16 cellular contexts compared by ENCODE assay signal in genomic region chr16:67116388-67117311, GRCh38. TPM values are rescaled to one million over a fixed set of nuclear protein-coding genes. Genes with fewer than 3 reads are reported as not detected.
DNase-seq lines count a peak whose midpoint lies in the region; ATAC-seq, FAIRE-seq and TF ChIP-seq lines count a peak whose summit lies in the region.
"Had no signal": no experiment of that assay in that cellular context is flagged by ENCODE, and none has a peak within 500 bp of the region (broad histone marks: within the 10 kb centered on the region; RNA-seq: fewer than 3 reads in every experiment).

No MANE protein-coding gene starts in this region.

- TF ChIP-seq RAD21 in K562 (CRISPR knock-in tag; conservative IDR thresholded peaks at IDR 0.05 in 1 of 2, IDR thresholded peaks at IDR 0.05 in 1 of 2): no peak

- H3K4me1 ChIP-seq in K562 (replicated peaks in 1 of 2; ENCODE audit: control insufficient read depth in 2 of 2, insufficient read depth in 2 of 2, low read length in 2 of 2) (peaks cover 12 to 18% of the 10 kb centered on the region in 2 experiments; a peak in 3 of 5 replicates), upper lobe of left lung (peaks cover under 1 to 17% (median 5%) of the 10 kb centered on the region in 4 donors), Peyer's patch (peaks cover 0 to 12% (median under 1%) of the 10 kb centered on the region in 4 donors)
- H3K4me1 ChIP-seq: uterus had no signal

- DNase-seq in natural killer cell: no peak
- DNase-seq in natural killer cell treated with Interleukin-12 subunit alpha and Interleukin-12 subunit beta and Interleukin-15 and Interleukin-18, amount 100 ng/mL, for 72 hours (ENCODE audit: low spot score): no peak
- DNase-seq in K562 (ENCODE audit: extremely low read depth in 1 of 4, low spot score in 3 of 4): no peak
- DNase-seq in lung microvascular endothelial cell (ENCODE audit: low read depth in 2 of 2): peak; percentile 19 to 38
- DNase-seq in upper lobe of left lung: peak in 1 of 2 donors; percentile 30
- no peak for DNase-seq in Peyer's patch
- DNase-seq in GM19239 (ENCODE audit: insufficient read length, low spot score): no peak
- DNase-seq: activated CD8-positive, alpha-beta T cell treated with anti-CD3 and anti-CD28 coated beads for 36 hours; activated naive CD4-positive, alpha-beta T cell; left ventricle myocardium superior; occipital lobe; uterus had no signal

- H3K79me2 ChIP-seq in K562 (ENCODE audit: control insufficient read depth, insufficient read depth, low read length): peaks cover 49% of the 10 kb centered on the region

- no peak for TF ChIP-seq POLR2A in K562 (conservative IDR thresholded peaks at IDR 0.05)
- TF ChIP-seq POLR2A in upper lobe of left lung (IDR thresholded peaks at IDR 0.05): no peak
- TF ChIP-seq POLR2A in Peyer's patch (IDR thresholded peaks at IDR 0.05): no peak

- no peak overlapping the region for H2AFZ ChIP-seq in K562 (ENCODE audit: low read depth, low read length)

- H3K4me3 Mint-ChIP-seq in natural killer cell: no peak overlapping the region
- H3K4me3 Mint-ChIP-seq in natural killer cell treated with Interleukin-12 subunit alpha and Interleukin-12 subunit beta and Interleukin-15 and Interleukin-18, amount 100 ng/mL, for 72 hours: no peak overlapping the region
- H3K4me3 Mint-ChIP-seq: activated CD8-positive, alpha-beta T cell treated with anti-CD3 and anti-CD28 coated beads for 36 hours; T-helper 2 cell treated with Interferon-gamma antibody and Interleukin-4, amounts not matched to agents 5 μg/mL and 100 μg/mL, for 36 hours had no signal

- no peak for TF ChIP-seq CTCF in natural killer cell (IDR thresholded peaks at IDR 0.05)
- TF ChIP-seq CTCF in K562 (IDR thresholded peaks at IDR 0.05 in 2 of 3, conservative IDR thresholded peaks at IDR 0.05 in 1 of 3; ENCODE audit: insufficient read depth in 2 of 3, low read depth in 1 of 3, low read length in 3 of 3): no peak
- no peak for TF ChIP-seq CTCF in upper lobe of left lung (IDR thresholded peaks at IDR 0.05)
- TF ChIP-seq CTCF in Peyer's patch (IDR thresholded peaks at IDR 0.05): no peak

- TF ChIP-seq EP300 in K562 (IDR thresholded peaks at IDR 0.05; ENCODE audit: low read length) (no peak), upper lobe of left lung (IDR thresholded peaks at IDR 0.05) (no peak)

- H3K27ac Mint-ChIP-seq in natural killer cell: peak overlapping the region; percentile 17 to 41
- no peak overlapping the region for H3K27ac Mint-ChIP-seq in natural killer cell treated with Interleukin-12 subunit alpha and Interleukin-12 subunit beta and Interleukin-15 and Interleukin-18, amount 100 ng/mL, for 72 hours
- H3K27ac Mint-ChIP-seq: activated CD8-positive, alpha-beta T cell treated with anti-CD3 and anti-CD28 coated beads for 36 hours; T-helper 2 cell treated with Interferon-gamma antibody and Interleukin-4, amounts not matched to agents 5 μg/mL and 100 μg/mL, for 36 hours had no signal

- no peak for ATAC-seq in natural killer cell
- no peak for ATAC-seq in natural killer cell treated with Interleukin-12 subunit alpha and Interleukin-12 subunit beta and Interleukin-15 and Interleukin-18, amount 100 ng/mL, for 72 hours
- no peak for ATAC-seq in K562
- no peak for ATAC-seq in upper lobe of left lung (ENCODE audit: low FRiP score in 2 of 2)
- no peak for ATAC-seq in HG03095 (IDR thresholded peaks at IDR 0.05; ENCODE audit: unreplicated experiment)
- ATAC-seq: activated CD8-positive, alpha-beta T cell treated with anti-CD3 and anti-CD28 coated beads for 36 hours; left ventricle myocardium superior had no signal

- peaks cover 46% of the 10 kb centered on the region for H3K36me3 ChIP-seq in K562 (ENCODE audit: control insufficient read depth, insufficient read depth, low read length)
- H3K36me3 ChIP-seq in upper lobe of left lung: peaks cover 2 to 20% (median 15%) of the 10 kb centered on the region in 4 donors
- peaks cover 0 to 29% (median 0%) of the 10 kb centered on the region in 3 donors for H3K36me3 ChIP-seq in Peyer's patch
- H3K36me3 ChIP-seq: cardiac muscle cell, uterus had no signal

- POLR2A ChIA-PET in K562 (lab: Yijun Ruan, JAX): interaction anchor here (0.6 to 1.6 kb wide), 3 partner anchors 12 to 110 kb away, joined by 3 read pairs; no protein-coding TSS in a partner anchor

- H3K27me3 Mint-ChIP-seq in natural killer cell (ENCODE audit: low read depth in 2 of 2): no peaks in the 10 kb centered on the region
- H3K27me3 Mint-ChIP-seq in natural killer cell treated with Interleukin-12 subunit alpha and Interleukin-12 subunit beta and Interleukin-15 and Interleukin-18, amount 100 ng/mL, for 72 hours: no peaks in the 10 kb centered on the region
- H3K27me3 Mint-ChIP-seq: activated CD8-positive, alpha-beta T cell treated with anti-CD3 and anti-CD28 coated beads for 36 hours had no signal

- H3K9me3 ChIP-seq in K562 (replicated peaks; ENCODE audit: control insufficient read depth, insufficient read depth, low read depth, low read length): no peaks in the 10 kb centered on the region
- no peaks in the 10 kb centered on the region for H3K9me3 ChIP-seq in upper lobe of left lung
- no peaks in the 10 kb centered on the region for H3K9me3 ChIP-seq in Peyer's patch
- H3K9me3 ChIP-seq: uterus had no signal

- in situ Hi-C loops in K562 (cut with MboI): no loop called here

- no TSS peak for BruUV-seq in K562 (replicated peaks; lab: Mats Ljungman, UMichigan)

- intact Hi-C loops in natural killer cell (cut with micrococcal nuclease): no loop called here
- intact Hi-C loops in K562 (cut with micrococcal nuclease): no loop called here

- H3K27me3 ChIP-seq in K562 (ENCODE audit: control insufficient read depth in 2 of 2, insufficient read depth in 2 of 2, low read length in 2 of 2) (no peaks in the 10 kb centered on the region), upper lobe of left lung (no peaks in the 10 kb centered on the region), Peyer's patch (no peaks in the 10 kb centered on the region)
- H3K27me3 ChIP-seq: cardiac muscle cell, uterus had no signal

- CTCF ChIA-PET in K562 (lab: Yijun Ruan, JAX; ENCODE audit: low intra/inter-chr PET ratio): no interaction called here

- peaks cover 13 to 26% of the 10 kb centered on the region in 2 donors for H3K4me1 Mint-ChIP-seq in natural killer cell
- H3K4me1 Mint-ChIP-seq in natural killer cell treated with Interleukin-12 subunit alpha and Interleukin-12 subunit beta and Interleukin-15 and Interleukin-18, amount 100 ng/mL, for 72 hours (ENCODE audit: low read depth in 2 of 2): peaks cover 11 to 24% of the 10 kb centered on the region in 2 donors

- FAIRE-seq in K562 (lab: Jason Lieb, UNC) (no peak), GM19239 (lab: Jason Lieb, UNC) (no peak)

- H3K9me1 ChIP-seq in K562 (ENCODE audit: control insufficient read depth, insufficient read depth, low read length): no peaks in the 10 kb centered on the region

- no peak overlapping the region; the same call in 2 of the 3 replicates for H3K27ac ChIP-seq in K562 (ENCODE audit: extremely low read depth, low read depth, low read length)
- peak overlapping the region; percentile 15 to 63 (median 32) for H3K27ac ChIP-seq in upper lobe of left lung
- H3K27ac ChIP-seq in Peyer's patch: no peak overlapping the region
- H3K27ac ChIP-seq: cardiac muscle cell, epithelial cell of prostate, uterus had no signal

- H3K36me3 Mint-ChIP-seq in natural killer cell: no peaks in the 10 kb centered on the region
- H3K36me3 Mint-ChIP-seq in natural killer cell treated with Interleukin-12 subunit alpha and Interleukin-12 subunit beta and Interleukin-15 and Interleukin-18, amount 100 ng/mL, for 72 hours: peaks cover 5% of the 10 kb centered on the region

- no peak overlapping the region for H3K9ac ChIP-seq in K562 (ENCODE audit: insufficient read depth in 1 of 2, low read depth in 2 of 2, low read length in 2 of 2)

- peaks cover 3% of the 10 kb centered on the region; the same call in 1 of the 2 replicates for H4K20me1 ChIP-seq in K562 (replicated peaks; ENCODE audit: control insufficient read depth, insufficient read depth, low read length)

- 92% methylated on average over 9 of the region's 13 CpGs for WGBS in K562 (ENCODE audit: insufficient coverage, low coverage, missing lambda C conversion rate)
- 68 to 76% methylated on average over 13 of the region's 13 CpGs for WGBS in upper lobe of left lung, 2 donors

- no peaks in the 10 kb centered on the region for H3K9me3 Mint-ChIP-seq in natural killer cell
- no peaks in the 10 kb centered on the region for H3K9me3 Mint-ChIP-seq in natural killer cell treated with Interleukin-12 subunit alpha and Interleukin-12 subunit beta and Interleukin-15 and Interleukin-18, amount 100 ng/mL, for 72 hours
- H3K9me3 Mint-ChIP-seq: activated CD8-positive, alpha-beta T cell treated with anti-CD3 and anti-CD28 coated beads for 36 hours; T-helper 2 cell treated with Interferon-gamma antibody and Interleukin-4, amounts not matched to agents 5 μg/mL and 100 μg/mL, for 36 hours had no signal

- no peak overlapping the region for H3K4me2 ChIP-seq in K562 (ENCODE audit: insufficient read depth, low read length)

- H3K4me3 ChIP-seq in K562 (no peak overlapping the region), upper lobe of left lung (no peak overlapping the region), Peyer's patch (no peak overlapping the region)
- H3K4me3 ChIP-seq: cardiac muscle cell, uterus had no signal

RNA-seq across cellular contexts. Expression of gene PHAF1, which starts 6.9 kb away (rescaled TPM):
- total RNA-seq in natural killer cell: 10 to 100 TPM; 17.0 to 22.4 (median 22.0) TPM
- total RNA-seq in natural killer cell treated with Interleukin-12 subunit alpha and Interleukin-12 subunit beta and Interleukin-15 and Interleukin-18, amount 100 ng/mL, for 72 hours: 10 to 100 TPM; 14.3 to 26.7 TPM
- 97.0 and 121 TPM in 2 replicates for total RNA-seq in K562 (2011; cell fraction: chromatin; rRNA removed; ENCODE audit: low replicate concordance)
- 54.0 and 57.9 TPM in 2 replicates for total RNA-seq in K562 (2011; cell fraction: nucleolus; rRNA removed)
- 82.9 and 126 TPM in 2 replicates for total RNA-seq in K562 (2011; cell fraction: nucleoplasm; rRNA removed)
- total RNA-seq in K562 (2014; rRNA removed): 13.8 and 19.7 TPM in 2 replicates
- 12.9 and 13.5 TPM in 2 replicates for total RNA-seq in K562 (2014; rRNA removed; fragmentation: Illumina TruSeq; extraction: Trizol)
- 13.1 and 15.7 TPM in 2 replicates for total RNA-seq in K562 (2015; rRNA removed; fragmentation: Illumina TruSeq; extraction: Trizol)
- 13.8 and 14.1 TPM in 2 replicates for total RNA-seq in K562 (2021)
- 25.4 and 30.6 TPM in 2 replicates for polyA plus RNA-seq in K562 (2011; rRNA removed)
- 17.8 and 22.0 TPM in 2 replicates for polyA plus RNA-seq in K562 (2011; cell fraction: cytosol; rRNA removed)
- polyA plus RNA-seq in K562 (2011; cell fraction: nucleus; rRNA removed): 54.6 and 63.5 TPM in 2 replicates
- polyA plus RNA-seq in K562 (2012): 10.0 and 12.1 TPM in 2 replicates
- polyA plus RNA-seq in K562 (2014; fragmentation: Illumina TruSeq; extraction: Trizol): 14.9 and 19.6 TPM in 2 replicates
- 1 to 10 TPM; 5.1 to 7.6 TPM for polyA plus RNA-seq in K562 (2014; fragmentation: Nextera tagmentation; extraction: Ambion mirVana)
- polyA plus RNA-seq in K562 (2014; rRNA removed): 11.3 and 15.0 TPM in 2 replicates
- polyA minus RNA-seq in K562 (2011; rRNA and poly(A)+ RNA removed): 33.5 and 33.7 TPM in 2 replicates
- polyA minus RNA-seq in K562 (2011; cell fraction: cytosol; rRNA and poly(A)+ RNA removed): 16.2 and 19.0 TPM in 2 replicates
- 21.9 and 37.4 TPM in 2 replicates for polyA minus RNA-seq in K562 (2011; cell fraction: nucleus; rRNA and poly(A)+ RNA removed)
- 7.2 and 12.7 TPM in 2 replicates for total RNA-seq in lung microvascular endothelial cell
- total RNA-seq in upper lobe of left lung: 10 to 100 TPM; 16.0 to 32.3 (median 21.9) TPM
- 10 to 100 TPM; 11.4 to 30.6 (median 20.4) TPM for total RNA-seq in Peyer's patch

RNA-seq across cellular contexts. Expression of gene B3GNT9, which starts 34.1 kb away (rescaled TPM):
- total RNA-seq in natural killer cell: 1 to 10 TPM in 2 of 3 donors, under 1 TPM in 1; 0.80 to 1.3 (median 1.0) TPM
- total RNA-seq in natural killer cell treated with Interleukin-12 subunit alpha and Interleukin-12 subunit beta and Interleukin-15 and Interleukin-18, amount 100 ng/mL, for 72 hours: 1 to 10 TPM; 3.3 to 3.8 TPM
- 3.8 and 8.9 TPM in 2 replicates for total RNA-seq in K562 (2011; cell fraction: chromatin; rRNA removed; ENCODE audit: low replicate concordance)
- total RNA-seq in K562 (2011; cell fraction: nucleolus; rRNA removed): 5.1 and 5.7 TPM in 2 replicates
- total RNA-seq in K562 (2011; cell fraction: nucleoplasm; rRNA removed): 3.6 and 4.6 TPM in 2 replicates
- total RNA-seq in K562 (2014; rRNA removed): 0.91 and 2.1 TPM in 2 replicates
- total RNA-seq in K562 (2014; rRNA removed; fragmentation: Illumina TruSeq; extraction: Trizol): 0.67 and 0.91 TPM in 2 replicates
- 1.1 TPM in 2 replicates for total RNA-seq in K562 (2015; rRNA removed; fragmentation: Illumina TruSeq; extraction: Trizol)
- total RNA-seq in K562 (2021): 1.5 and 1.8 TPM in 2 replicates
- polyA plus RNA-seq in K562 (2011; rRNA removed): 1.5 TPM in 2 replicates
- polyA plus RNA-seq in K562 (2011; cell fraction: cytosol; rRNA removed): 2.2 and 3.4 TPM in 2 replicates
- polyA plus RNA-seq in K562 (2011; cell fraction: nucleus; rRNA removed): 5.1 and 5.6 TPM in 2 replicates
- 1.1 and 3.5 TPM in 2 replicates for polyA plus RNA-seq in K562 (2012)
- polyA plus RNA-seq in K562 (2014; fragmentation: Illumina TruSeq; extraction: Trizol): 0.90 and 1.1 TPM in 2 replicates
- polyA plus RNA-seq in K562 (2014; fragmentation: Nextera tagmentation; extraction: Ambion mirVana): under 1 TPM in 1 of 2 experiments, not detected in 1; 0.01 TPM
- 1.6 TPM in 2 replicates for polyA plus RNA-seq in K562 (2014; rRNA removed)
- 0.72 and 1.4 TPM in 2 replicates for polyA minus RNA-seq in K562 (2011; rRNA and poly(A)+ RNA removed)
- 1.0 and 1.5 TPM in 2 replicates for polyA minus RNA-seq in K562 (2011; cell fraction: cytosol; rRNA and poly(A)+ RNA removed)
- 1.6 and 1.8 TPM in 2 replicates for polyA minus RNA-seq in K562 (2011; cell fraction: nucleus; rRNA and poly(A)+ RNA removed)
- 3.5 and 6.3 TPM in 2 replicates for total RNA-seq in lung microvascular endothelial cell
- total RNA-seq in upper lobe of left lung: 10 to 100 TPM in 5 of 6 donors, 1 to 10 TPM in 1; 6.3 to 20.8 (median 17.7) TPM
- total RNA-seq in Peyer's patch: 1 to 10 TPM; 2.5 to 4.0 (median 3.5) TPM

RNA-seq across cellular contexts. Expression of gene TRADD, which starts 43.1 kb away (rescaled TPM):
- total RNA-seq in natural killer cell (10 to 100 TPM; 15.2 to 27.5 (median 26.8) TPM), K562 (2014; rRNA removed) (11.9 and 18.0 TPM in 2 replicates), K562 (2014; rRNA removed; fragmentation: Illumina TruSeq; extraction: Trizol) (2.9 and 3.0 TPM in 2 replicates), K562 (2015; rRNA removed; fragmentation: Illumina TruSeq; extraction: Trizol) (5.4 and 5.6 TPM in 2 replicates), K562 (2021) (11.8 and 12.2 TPM in 2 replicates), lung microvascular endothelial cell (10.7 and 16.3 TPM in 2 replicates), upper lobe of left lung (10 to 100 TPM; 29.9 to 49.2 (median 35.6) TPM), Peyer's patch (10 to 100 TPM; 23.5 to 52.0 (median 32.0) TPM)
- total RNA-seq in natural killer cell treated with Interleukin-12 subunit alpha and Interleukin-12 subunit beta and Interleukin-15 and Interleukin-18, amount 100 ng/mL, for 72 hours: 10 to 100 TPM; 38.5 to 51.2 TPM
- 5.6 and 25.1 TPM in 2 replicates for total RNA-seq in K562 (2011; cell fraction: chromatin; rRNA removed; ENCODE audit: low replicate concordance)
- total RNA-seq in K562 (2011; cell fraction: nucleolus; rRNA removed): 16.8 and 18.2 TPM in 2 replicates
- total RNA-seq in K562 (2011; cell fraction: nucleoplasm; rRNA removed): 10.2 and 12.4 TPM in 2 replicates
- polyA plus RNA-seq in K562 (2011; rRNA removed) (8.3 and 8.8 TPM in 2 replicates), K562 (2014; fragmentation: Illumina TruSeq; extraction: Trizol) (3.0 and 5.2 TPM in 2 replicates), K562 (2014; fragmentation: Nextera tagmentation; extraction: Ambion mirVana) (1 to 10 TPM in 1 of 2 experiments, under 1 TPM in 1; 0.76 to 1.7 TPM), K562 (2014; rRNA removed) (14.6 and 17.1 TPM in 2 replicates)
- polyA plus RNA-seq in K562 (2011; cell fraction: cytosol; rRNA removed): 9.2 and 19.6 TPM in 2 replicates
- 21.1 and 36.4 TPM in 2 replicates for polyA plus RNA-seq in K562 (2011; cell fraction: nucleus; rRNA removed)
- polyA plus RNA-seq in K562 (2012): 13.6 and 18.6 TPM in 2 replicates
- 0.69 and 1.9 TPM in 2 replicates for polyA minus RNA-seq in K562 (2011; rRNA and poly(A)+ RNA removed)
- polyA minus RNA-seq in K562 (2011; cell fraction: cytosol; rRNA and poly(A)+ RNA removed): 4.7 and 4.9 TPM in 2 replicates
- polyA minus RNA-seq in K562 (2011; cell fraction: nucleus; rRNA and poly(A)+ RNA removed): 4.3 and 5.3 TPM in 2 replicates

RNA-seq across cellular contexts. Expression of gene FBXL8, which starts 43.1 kb away (rescaled TPM):
- 1 to 10 TPM; 5.2 to 8.3 (median 6.3) TPM for total RNA-seq in natural killer cell
- total RNA-seq in natural killer cell treated with Interleukin-12 subunit alpha and Interleukin-12 subunit beta and Interleukin-15 and Interleukin-18, amount 100 ng/mL, for 72 hours: 10 to 100 TPM; 15.3 to 16.8 TPM
- total RNA-seq in K562 (2011; cell fraction: chromatin; rRNA removed; ENCODE audit: low replicate concordance): 108 and 283 TPM in 2 replicates
- 168 and 184 TPM in 2 replicates for total RNA-seq in K562 (2011; cell fraction: nucleolus; rRNA removed)
- 119 and 131 TPM in 2 replicates for total RNA-seq in K562 (2011; cell fraction: nucleoplasm; rRNA removed)
- total RNA-seq in K562 (2014; rRNA removed): 12.5 and 14.5 TPM in 2 replicates
- 4.0 and 4.7 TPM in 2 replicates for total RNA-seq in K562 (2014; rRNA removed; fragmentation: Illumina TruSeq; extraction: Trizol)
- total RNA-seq in K562 (2015; rRNA removed; fragmentation: Illumina TruSeq; extraction: Trizol): 5.4 and 5.8 TPM in 2 replicates
- total RNA-seq in K562 (2021): 17.6 and 22.1 TPM in 2 replicates
- polyA plus RNA-seq in K562 (2011; rRNA removed): 10.9 and 18.2 TPM in 2 replicates
- polyA plus RNA-seq in K562 (2011; cell fraction: cytosol; rRNA removed): 11.7 and 21.7 TPM in 2 replicates
- 80.6 and 125 TPM in 2 replicates for polyA plus RNA-seq in K562 (2011; cell fraction: nucleus; rRNA removed)
- 12.5 and 25.8 TPM in 2 replicates for polyA plus RNA-seq in K562 (2012)
- polyA plus RNA-seq in K562 (2014; fragmentation: Illumina TruSeq; extraction: Trizol): 4.4 and 7.4 TPM in 2 replicates
- under 1 TPM in 1 of 2 experiments, not detected in 1; 0.08 TPM for polyA plus RNA-seq in K562 (2014; fragmentation: Nextera tagmentation; extraction: Ambion mirVana)
- polyA plus RNA-seq in K562 (2014; rRNA removed): 28.2 and 28.8 TPM in 2 replicates
- 2.8 and 5.3 TPM in 2 replicates for polyA minus RNA-seq in K562 (2011; rRNA and poly(A)+ RNA removed)
- 4.2 and 5.6 TPM in 2 replicates for polyA minus RNA-seq in K562 (2011; cell fraction: cytosol; rRNA and poly(A)+ RNA removed)
- polyA minus RNA-seq in K562 (2011; cell fraction: nucleus; rRNA and poly(A)+ RNA removed): 22.2 and 24.5 TPM in 2 replicates
- 4.1 and 5.6 TPM in 2 replicates for total RNA-seq in lung microvascular endothelial cell
- 100 to 1,000 TPM in 1 of 6 donors, 10 to 100 TPM in 5; 24.0 to 114 (median 28.5) TPM for total RNA-seq in upper lobe of left lung
- total RNA-seq in Peyer's patch: 10 to 100 TPM; 19.6 to 57.1 (median 35.1) TPM

RNA-seq across cellular contexts. Expression of gene HSF4, which starts 47.9 kb away (rescaled TPM):
- 1 to 10 TPM; 6.9 to 8.3 (median 7.3) TPM for total RNA-seq in natural killer cell
- total RNA-seq in natural killer cell treated with Interleukin-12 subunit alpha and Interleukin-12 subunit beta and Interleukin-15 and Interleukin-18, amount 100 ng/mL, for 72 hours: 10 to 100 TPM; 17.2 to 19.4 TPM
- total RNA-seq in K562 (2011; cell fraction: chromatin; rRNA removed; ENCODE audit: low replicate concordance): 143 and 358 TPM in 2 replicates
- 185 and 204 TPM in 2 replicates for total RNA-seq in K562 (2011; cell fraction: nucleolus; rRNA removed)
- total RNA-seq in K562 (2011; cell fraction: nucleoplasm; rRNA removed): 149 and 156 TPM in 2 replicates
- 8.3 and 13.2 TPM in 2 replicates for total RNA-seq in K562 (2014; rRNA removed)
- total RNA-seq in K562 (2014; rRNA removed; fragmentation: Illumina TruSeq; extraction: Trizol): 3.4 and 5.3 TPM in 2 replicates
- total RNA-seq in K562 (2015; rRNA removed; fragmentation: Illumina TruSeq; extraction: Trizol): 9.7 and 9.8 TPM in 2 replicates
- total RNA-seq in K562 (2021): 22.6 and 25.2 TPM in 2 replicates
- 7.3 and 19.2 TPM in 2 replicates for polyA plus RNA-seq in K562 (2011; rRNA removed)
- 8.5 and 10.2 TPM in 2 replicates for polyA plus RNA-seq in K562 (2011; cell fraction: cytosol; rRNA removed)
- polyA plus RNA-seq in K562 (2011; cell fraction: nucleus; rRNA removed): 197 and 252 TPM in 2 replicates
- polyA plus RNA-seq in K562 (2012): 28.8 and 44.0 TPM in 2 replicates
- polyA plus RNA-seq in K562 (2014; fragmentation: Illumina TruSeq; extraction: Trizol): 9.2 and 12.8 TPM in 2 replicates
- polyA plus RNA-seq in K562 (2014; fragmentation: Nextera tagmentation; extraction: Ambion mirVana): under 1 TPM in 1 of 2 experiments, not detected in 1; 0.50 TPM
- polyA plus RNA-seq in K562 (2014; rRNA removed): 21.4 and 35.4 TPM in 2 replicates
- polyA minus RNA-seq in K562 (2011; rRNA and poly(A)+ RNA removed): 1.5 and 4.8 TPM in 2 replicates
- 3.6 and 5.6 TPM in 2 replicates for polyA minus RNA-seq in K562 (2011; cell fraction: cytosol; rRNA and poly(A)+ RNA removed)
- polyA minus RNA-seq in K562 (2011; cell fraction: nucleus; rRNA and poly(A)+ RNA removed): 25.0 and 38.5 TPM in 2 replicates
- 1.3 and 2.0 TPM in 2 replicates for total RNA-seq in lung microvascular endothelial cell
- total RNA-seq in upper lobe of left lung: 100 to 1,000 TPM in 2 of 6 donors, 10 to 100 TPM in 4; 33.4 to 784 (median 70.1) TPM
- total RNA-seq in Peyer's patch: 100 to 1,000 TPM in 1 of 4 donors, 10 to 100 TPM in 3; 15.6 to 140 (median 69.8) TPM

Comparison
In these comparisons a context has a peak if more than half of its experiments do, and no peak if none do; other contexts are left out.
1. H3K27ac Mint-ChIP-seq: peak in natural killer cell (2 of 2); none in natural killer cell treated with Interleukin-12 subunit alpha and Interleukin-12 subunit beta and Interleukin-15 and Interleukin-18, amount 100 ng/mL, for 72 hours (0 of 2).
2. DNase-seq: peak in lung microvascular endothelial cell (2 of 2); none in natural killer cell (single experiment), natural killer cell treated with Interleukin-12 subunit alpha and Interleukin-12 subunit beta and Interleukin-15 and Interleukin-18, amount 100 ng/mL, for 72 hours (single experiment), K562 (0 of 4), Peyer's patch (0 of 3) and GM19239 (single experiment).
3. H3K27ac ChIP-seq: peak in upper lobe of left lung (4 of 4); none in K562 (single experiment) and Peyer's patch (0 of 4).